2 cellular contexts compared by ENCODE assay signal in the genomic region with DNA sequence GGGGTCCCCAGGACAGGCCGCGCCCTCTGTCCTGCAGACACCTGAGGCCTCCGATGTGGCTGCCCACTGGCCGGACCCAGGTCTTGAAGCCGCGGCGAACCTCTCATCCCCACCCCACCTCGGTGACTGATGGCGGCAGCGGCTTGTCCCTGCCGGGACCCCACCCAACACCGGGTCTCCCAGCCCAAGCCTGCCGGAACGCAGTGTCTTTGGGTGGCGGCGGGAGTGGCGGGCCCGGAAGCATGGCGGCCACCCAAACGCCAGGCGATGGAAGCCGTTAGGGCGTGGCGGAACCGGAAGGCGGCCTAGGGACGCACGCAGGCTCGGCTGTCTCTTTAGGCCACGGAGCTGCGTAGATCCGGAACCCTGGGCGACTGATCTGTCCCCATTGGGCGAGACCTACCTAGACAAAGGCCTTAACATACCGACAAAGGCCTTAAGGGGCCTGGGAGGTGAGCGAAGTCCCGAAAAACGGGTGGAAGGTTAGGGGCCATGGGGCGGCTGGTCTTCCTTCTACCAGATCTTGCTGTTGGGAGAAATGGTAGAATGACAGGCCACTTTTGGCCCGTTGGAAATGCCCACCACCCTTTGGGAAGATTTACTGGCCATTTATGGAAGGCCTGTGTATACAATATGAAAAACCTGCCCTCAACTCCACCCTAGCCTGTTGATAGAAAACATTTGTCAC.
A peak's percentile ranks its signal among the peaks of the same experiment; 100 is the strongest.
TF ChIP-seq lines count a peak whose summit lies in the region.

No MANE protein-coding gene starts in this region.

TF ChIP-seq in HepG2, 621 proteins besides CTCF, POLR2A, EP300 and RAD21:
- TF ChIP-seq ONECUT2 (CRISPR knock-in tag; IDR thresholded peaks at IDR 0.05) = no peak
- no peak for TF ChIP-seq ZKSCAN8 (CRISPR knock-in tag; IDR thresholded peaks at IDR 0.05; ENCODE audit: borderline replicate concordance)
- TF ChIP-seq CC2D1A (CRISPR knock-in tag; IDR thresholded peaks at IDR 0.05) = no peak
- no peak for TF ChIP-seq ZNF33A (CRISPR knock-in tag; IDR thresholded peaks at IDR 0.05; ENCODE audit: borderline replicate concordance)
- no peak for TF ChIP-seq ZNF224 (CRISPR knock-in tag; IDR thresholded peaks at IDR 0.05)
- TF ChIP-seq TGIF2 (CRISPR knock-in tag; IDR thresholded peaks at IDR 0.05) = no peak

TF ChIP-seq in K562, 482 proteins besides CTCF, POLR2A, EP300 and RAD21 (continued from another document and continues in another):
- peak; percentile 43 for TF ChIP-seq RBFOX2 (IDR thresholded peaks at IDR 0.05; ENCODE audit: low read depth, low read length)
- no peak for TF ChIP-seq ZNF253 (CRISPR knock-in tag; conservative IDR thresholded peaks at IDR 0.05)
- peak; percentile 46; the same call in 1 of the 2 replicates for TF ChIP-seq POLR2G (IDR thresholded peaks at IDR 0.05; ENCODE audit: low read depth, low read length)
- TF ChIP-seq BDP1 (IDR thresholded peaks at IDR 0.05; ENCODE audit: insufficient read depth, insufficient read length) = no peak
- TF ChIP-seq MGA (IDR thresholded peaks at IDR 0.05) = peak; percentile 64; the same call in 1 of the 2 replicates
- TF ChIP-seq OTX1 (CRISPR knock-in tag; IDR thresholded peaks at IDR 0.05) = no peak
- peak; percentile 44; the same call in 1 of the 2 replicates for TF ChIP-seq EHMT2 (IDR thresholded peaks at IDR 0.05)
- TF ChIP-seq, protein P1, sequence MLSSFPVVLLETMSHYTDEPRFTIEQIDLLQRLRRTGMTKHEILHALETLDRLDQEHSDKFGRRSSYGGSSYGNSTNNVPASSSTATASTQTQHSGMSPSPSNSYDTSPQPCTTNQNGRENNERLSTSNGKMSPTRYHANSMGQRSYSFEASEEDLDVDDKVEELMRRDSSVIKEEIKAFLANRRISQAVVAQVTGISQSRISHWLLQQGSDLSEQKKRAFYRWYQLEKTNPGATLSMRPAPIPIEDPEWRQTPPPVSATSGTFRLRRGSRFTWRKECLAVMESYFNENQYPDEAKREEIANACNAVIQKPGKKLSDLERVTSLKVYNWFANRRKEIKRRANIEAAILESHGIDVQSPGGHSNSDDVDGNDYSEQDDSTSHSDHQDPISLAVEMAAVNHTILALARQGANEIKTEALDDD (IDR thresholded peaks at IDR 0.05) = no peak
- TF ChIP-seq ZBTB11 (CRISPR knock-in tag; IDR thresholded peaks at IDR 0.05) = peak in 2 of 3 experiments; percentile 70 to 88; a peak in 4 of 6 replicates
- no peak for TF ChIP-seq ZNF740 (CRISPR knock-in tag; IDR thresholded peaks at IDR 0.05)
- no peak for TF ChIP-seq ZNF740 (tag; IDR thresholded peaks at IDR 0.05)
- TF ChIP-seq CXXC5 (CRISPR knock-in tag; IDR thresholded peaks at IDR 0.05) = peak; percentile 70
- TF ChIP-seq GABPA (tag; conservative IDR thresholded peaks at IDR 0.05; ENCODE audit: low read depth) = peak; percentile 92
- TF ChIP-seq ZNF764 (CRISPR knock-in tag; IDR thresholded peaks at IDR 0.05; ENCODE audit: low read depth) = no peak
- TF ChIP-seq CEBPB (tag; IDR thresholded peaks at IDR 0.05) = no peak
- TF ChIP-seq CBX1 (IDR thresholded peaks at IDR 0.05; ENCODE audit: low read depth) = 0 out of 2 replicates have a peak, but pooled peaks have one; percentile 22
- TF ChIP-seq MAZ (CRISPR knock-in tag; conservative IDR thresholded peaks at IDR 0.05 in 1 of 2, IDR thresholded peaks at IDR 0.05 in 1 of 2) = 0 out of 4 replicates have a peak, but pooled peaks of 1 of the 2 experiments have one; percentile 38
- 0 out of 2 replicates have a peak, but pooled peaks have one; percentile 36 for TF ChIP-seq GTF2A2 (tag; IDR thresholded peaks at IDR 0.05)
